In genomic region chr20:50635676-50636600, GRCh38 we compare ENCODE assay signal across 8 cellular contexts. TPM values are rescaled to one million over a fixed set of nuclear protein-coding genes. Genes with fewer than 3 reads are reported as not detected.
DNase-seq lines count a peak whose midpoint lies in the region; ATAC-seq and TF ChIP-seq lines count a peak whose summit lies in the region.

No MANE protein-coding gene starts in this region.

- H3K4me3 ChIP-seq in SJSA1 = peak overlapping the region; percentile 4
- H3K4me3 ChIP-seq in cardiac muscle cell = no peak overlapping the region
- no peak overlapping the region for H3K4me3 ChIP-seq in retinal pigment epithelial cell (ENCODE audit: low read length)

- peak; percentile 37 for DNase-seq in DMS79 (lab: John Stamatoyannopoulos, UW)
- DNase-seq in KG1 (lab: John Stamatoyannopoulos, UW) = peak; percentile 15
- peak; percentile 89 to 95 for DNase-seq in SJSA1 (ENCODE audit: low read depth in 1 of 2, low spot score in 2 of 2)
- peak; percentile 44 for DNase-seq in activated naive CD4-positive, alpha-beta T cell treated with Interleukin-2 at 50 U/mL for 16 hours
- DNase-seq in cardiac muscle cell (ENCODE audit: low read depth in 1 of 2, low spot score in 1 of 2) = peak; percentile 78 to 88
- no peak for DNase-seq in retinal pigment epithelial cell (ENCODE audit: low read depth)
- DNase-seq in mesenteric fat pad (ENCODE audit: low spot score) = no peak

- peak overlapping the region; percentile 92 for H3K27ac ChIP-seq in SJSA1
- peak overlapping the region; percentile 85 for H3K27ac ChIP-seq in cardiac muscle cell

- TF ChIP-seq CTCF in cardiac muscle cell (IDR thresholded peaks at IDR 0.05; ENCODE audit: low read depth, low read length) = peak; percentile 100
- TF ChIP-seq CTCF in retinal pigment epithelial cell (conservative IDR thresholded peaks at IDR 0.05; ENCODE audit: low read depth, low read length) = peak; percentile 99

- ATAC-seq in HG03280 (IDR thresholded peaks at IDR 0.05; ENCODE audit: unreplicated experiment) = no peak

- no peaks in the 10 kb centered on the region for H3K9me3 ChIP-seq in SJSA1 (replicated peaks)
- no peaks in the 10 kb centered on the region for H3K9me3 ChIP-seq in cardiac muscle cell (ENCODE audit: low read depth)

- H3K36me3 ChIP-seq in SJSA1 (no peaks in the 10 kb centered on the region), cardiac muscle cell (no peaks in the 10 kb centered on the region)

- H3K27me3 ChIP-seq in SJSA1 (replicated peaks) = no peaks in the 10 kb centered on the region
- no peaks in the 10 kb centered on the region for H3K27me3 ChIP-seq in cardiac muscle cell

- H3K4me1 ChIP-seq in SJSA1 (replicated peaks) (peaks cover 40% of the 10 kb centered on the region), cardiac muscle cell (ENCODE audit: low read depth) (peaks cover 39% of the 10 kb centered on the region)

RNA-seq across cellular contexts. Expression of gene RIPOR3, which starts 55.4 kb away (rescaled TPM):
- 1.3 and 1.8 TPM in 2 replicates for total RNA-seq in SJSA1 (2014; rRNA removed; shearing (Covaris generic))
- total RNA-seq in cardiac muscle cell (3.0 and 3.8 TPM in 2 replicates), mesenteric fat pad (19.7 TPM)
- polyA plus RNA-seq in cardiac muscle cell = 0.91 and 4.8 TPM in 2 replicates

Comparison
In these comparisons a context has a peak if more than half of its experiments do, and no peak if none do; other contexts are left out.
1. DNase-seq: peak in DMS79 (single experiment), KG1 (single experiment), SJSA1 (2 of 2), activated naive CD4-positive, alpha-beta T cell treated with Interleukin-2 at 50 U/mL for 16 hours (single experiment) and cardiac muscle cell (2 of 2); none in retinal pigment epithelial cell (single experiment) and mesenteric fat pad (single experiment).